Comparison of ENCODE assay signal across 22 cellular contexts in genomic region chr7:140081774-140082425, GRCh38. TPM values are rescaled to one million over a fixed set of nuclear protein-coding genes. Genes with fewer than 3 reads are reported as not detected.
DNase-seq lines count a peak whose midpoint lies in the region; ATAC-seq and TF ChIP-seq lines count a peak whose summit lies in the region.
"Had no signal": no experiment of that assay in that cellular context is flagged by ENCODE, and none has a peak within 500 bp of the region (broad histone marks: within the 10 kb centered on the region; RNA-seq: fewer than 3 reads in every experiment).

No MANE protein-coding gene starts in this region.

- peaks cover 24% of the 10 kb centered on the region for H3K4me1 ChIP-seq in CD8-positive, alpha-beta T cell (ENCODE audit: insufficient read depth, low read length)
- peaks cover 0 to 16% of the 10 kb centered on the region in 2 donors for H3K4me1 ChIP-seq in naive thymus-derived CD4-positive, alpha-beta T cell (ENCODE audit: control insufficient read depth in 2 of 2, insufficient read depth in 2 of 2, low read length in 2 of 2)
- H3K4me1 ChIP-seq: SJSA1 had no signal

- no peak for DNase-seq in activated T-cell treated with anti-CD3 and anti-CD28 coated beads, Interleukin-2, amount 50 U/mL, for 24 hours
- no peak for DNase-seq in activated T-cell treated with anti-CD3 and anti-CD28 coated beads, Interleukin-2, amount 50 U/mL, for 48 hours
- DNase-seq in CD8-positive, alpha-beta T cell, result no peak
- no peak for DNase-seq in T-helper 17 cell
- no peak for DNase-seq in naive thymus-derived CD4-positive, alpha-beta T cell
- DNase-seq in cerebellum (ENCODE audit: low spot score), result no peak
- no peak for DNase-seq in NCI-H226
- DNase-seq: 8988T, AML-193, C1 segment of cervical spinal cord, Kasumi-1, MM.1S, NCI-H1105, NCI-H146, NCI-H2029 treated with DMSO at 0.1 percent for 48 hours, NCI-H2171, NCI-H446, NCI-H526, OCI-M1 had no signal

- H3K4me3 ChIP-seq in CD8-positive, alpha-beta T cell (ENCODE audit: low read depth, low read length), result no peak overlapping the region
- no peak overlapping the region for H3K4me3 ChIP-seq in naive thymus-derived CD4-positive, alpha-beta T cell (ENCODE audit: low read length)
- H3K4me3 ChIP-seq: SJSA1 had no signal

- H3K9me3 ChIP-seq in CD8-positive, alpha-beta T cell (ENCODE audit: low read length), result no peaks in the 10 kb centered on the region
- no peaks in the 10 kb centered on the region for H3K9me3 ChIP-seq in T-helper 17 cell (ENCODE audit: control insufficient read depth, low read length, poor library complexity, severe bottlenecking)
- no peaks in the 10 kb centered on the region for H3K9me3 ChIP-seq in naive thymus-derived CD4-positive, alpha-beta T cell (ENCODE audit: control insufficient read depth in 2 of 3, low read length in 3 of 3)
- H3K9me3 ChIP-seq: SJSA1 had no signal

- CTCF ChIA-PET in CD8-positive, alpha-beta T cell (lab: Charles Lee), result no interaction called here
- CTCF ChIA-PET in naive thymus-derived CD4-positive, alpha-beta T cell (lab: Charles Lee), result no interaction called here

- peaks cover 37% of the 10 kb centered on the region for H3K4me1 Mint-ChIP-seq in activated T-cell treated with anti-CD3 and anti-CD28 coated beads, Interleukin-2, amount 50 U/mL, for 24 hours (ENCODE audit: low read depth)
- peaks cover 40% of the 10 kb centered on the region for H3K4me1 Mint-ChIP-seq in CD8-positive, alpha-beta T cell (ENCODE audit: low read depth)
- H3K4me1 Mint-ChIP-seq in T-helper 17 cell, result peaks cover 18% of the 10 kb centered on the region
- H3K4me1 Mint-ChIP-seq in naive thymus-derived CD4-positive, alpha-beta T cell, result peaks cover 20 to 41% (median 32%) of the 10 kb centered on the region in 7 donors

- H3K27ac Mint-ChIP-seq in activated T-cell treated with anti-CD3 and anti-CD28 coated beads, Interleukin-2, amount 50 U/mL, for 24 hours, result peak overlapping the region; percentile 33
- H3K27ac Mint-ChIP-seq in CD8-positive, alpha-beta T cell, result peak overlapping the region; percentile 88
- H3K27ac Mint-ChIP-seq in T-helper 17 cell, result peak overlapping the region; percentile 53
- H3K27ac Mint-ChIP-seq in naive thymus-derived CD4-positive, alpha-beta T cell, result peak overlapping the region in 7 of 9 donors; percentile 25 to 83 (median 69)

- no peaks in the 10 kb centered on the region for H3K36me3 ChIP-seq in CD8-positive, alpha-beta T cell (ENCODE audit: insufficient read depth, low read length)
- H3K36me3 ChIP-seq in naive thymus-derived CD4-positive, alpha-beta T cell (ENCODE audit: control insufficient read depth in 2 of 3, insufficient read depth in 3 of 3, low read length in 3 of 3), result no peaks in the 10 kb centered on the region
- H3K36me3 ChIP-seq: SJSA1 had no signal

- no peak overlapping the region for H3K27ac ChIP-seq in CD8-positive, alpha-beta T cell (ENCODE audit: low read depth, low read length)
- H3K27ac ChIP-seq in naive thymus-derived CD4-positive, alpha-beta T cell (ENCODE audit: low read depth, low read length), result no peak overlapping the region
- H3K27ac ChIP-seq: SJSA1 had no signal

- H3K27me3 ChIP-seq in CD8-positive, alpha-beta T cell (ENCODE audit: insufficient read depth, low read length), result no peaks in the 10 kb centered on the region
- no peaks in the 10 kb centered on the region for H3K27me3 ChIP-seq in naive thymus-derived CD4-positive, alpha-beta T cell (ENCODE audit: control insufficient read depth in 2 of 2, insufficient read depth in 2 of 2, low read length in 2 of 2)
- H3K27me3 ChIP-seq: SJSA1 had no signal

- no peak for TF ChIP-seq CTCF in CD8-positive, alpha-beta T cell (IDR thresholded peaks at IDR 0.05)

- no peaks in the 10 kb centered on the region for H3K9me3 Mint-ChIP-seq in activated T-cell treated with anti-CD3 and anti-CD28 coated beads, Interleukin-2, amount 50 U/mL, for 24 hours
- no peaks in the 10 kb centered on the region for H3K9me3 Mint-ChIP-seq in CD8-positive, alpha-beta T cell
- peaks cover 0 to 2% (median 0%) of the 10 kb centered on the region in 11 donors for H3K9me3 Mint-ChIP-seq in naive thymus-derived CD4-positive, alpha-beta T cell

- H3K36me3 Mint-ChIP-seq in activated T-cell treated with anti-CD3 and anti-CD28 coated beads, Interleukin-2, amount 50 U/mL, for 24 hours (ENCODE audit: low read depth), result no peaks in the 10 kb centered on the region
- no peaks in the 10 kb centered on the region for H3K36me3 Mint-ChIP-seq in CD8-positive, alpha-beta T cell
- no peaks in the 10 kb centered on the region for H3K36me3 Mint-ChIP-seq in T-helper 17 cell (ENCODE audit: low read depth)
- no peaks in the 10 kb centered on the region for H3K36me3 Mint-ChIP-seq in naive thymus-derived CD4-positive, alpha-beta T cell

- ATAC-seq in CD8-positive, alpha-beta T cell, result no peak
- ATAC-seq in T-helper 17 cell, result no peak
- ATAC-seq in naive thymus-derived CD4-positive, alpha-beta T cell, result no peak
- ATAC-seq in HG03378 (IDR thresholded peaks at IDR 0.05; ENCODE audit: unreplicated experiment), result no peak
- ATAC-seq: Right ventricle myocardium inferior had no signal

- intact Hi-C loops in CD8-positive, alpha-beta T cell (cut with DNase I, micrococcal nuclease), result no loop called here
- intact Hi-C loops in naive thymus-derived CD4-positive, alpha-beta T cell (cut with micrococcal nuclease), result loop anchor here in 1 of 2 donors (2.0 kb wide), 1 partner anchor 19 kb away; the partner anchor contains the start of gene PARP12

- no peak overlapping the region for H3K4me3 Mint-ChIP-seq in activated T-cell treated with anti-CD3 and anti-CD28 coated beads, Interleukin-2, amount 50 U/mL, for 24 hours
- no peak overlapping the region for H3K4me3 Mint-ChIP-seq in CD8-positive, alpha-beta T cell
- no peak overlapping the region for H3K4me3 Mint-ChIP-seq in T-helper 17 cell
- H3K4me3 Mint-ChIP-seq in naive thymus-derived CD4-positive, alpha-beta T cell, result no peak overlapping the region

- POLR2A ChIA-PET in CD8-positive, alpha-beta T cell (lab: Charles Lee), result no interaction called here
- POLR2A ChIA-PET in naive thymus-derived CD4-positive, alpha-beta T cell (lab: Charles Lee), result interaction anchor here (0.7 kb wide), 1 partner anchor 148 kb away, joined by 3 read pairs; no protein-coding TSS in a partner anchor

- no peaks in the 10 kb centered on the region for H3K27me3 Mint-ChIP-seq in activated T-cell treated with anti-CD3 and anti-CD28 coated beads, Interleukin-2, amount 50 U/mL, for 24 hours
- no peaks in the 10 kb centered on the region for H3K27me3 Mint-ChIP-seq in CD8-positive, alpha-beta T cell (ENCODE audit: low read depth)
- no peaks in the 10 kb centered on the region for H3K27me3 Mint-ChIP-seq in T-helper 17 cell
- H3K27me3 Mint-ChIP-seq in naive thymus-derived CD4-positive, alpha-beta T cell, result no peaks in the 10 kb centered on the region

RNA-seq across cellular contexts. Expression of gene PARP12, which starts 19.1 kb away (rescaled TPM):
- 10 to 100 TPM; 70.3 to 85.5 TPM for total RNA-seq in CD8-positive, alpha-beta T cell
- total RNA-seq in T-helper 17 cell (100 to 1,000 TPM; 134 to 138 TPM), cerebellum (8.1 TPM)
- total RNA-seq in naive thymus-derived CD4-positive, alpha-beta T cell, result 100 to 1,000 TPM in 2 of 5 experiments, 10 to 100 TPM in 3; 66.2 to 145 (median 94.5) TPM
- 10 to 100 TPM; 26.2 to 28.8 TPM for polyA plus RNA-seq in naive thymus-derived CD4-positive, alpha-beta T cell

Comparison
In these comparisons a context has a peak if more than half of its experiments do, and no peak if none do; other contexts are left out.
1. H3K27ac Mint-ChIP-seq: peak in every context shown above with its lines; median percentile 88 in CD8-positive, alpha-beta T cell; 69 in naive thymus-derived CD4-positive, alpha-beta T cell; 53 in T-helper 17 cell; 33 in activated T-cell treated with anti-CD3 and anti-CD28 coated beads, Interleukin-2, amount 50 U/mL, for 24 hours.